ENCODE assay signal across 1 cellular context in genomic region chr17:44046889-44047288, GRCh38. TPM values are rescaled to one million over a fixed set of nuclear protein-coding genes. Genes with fewer than 3 reads are reported as not detected.
"Had no signal": no experiment of that assay in that cellular context is flagged by ENCODE, and none has a peak within 500 bp of the region (broad histone marks: within the 10 kb centered on the region; RNA-seq: fewer than 3 reads in every experiment).

No MANE protein-coding gene starts in this region.

RNA-seq across cellular contexts. Expression of gene NAGS, which starts 42.5 kb away (rescaled TPM):
- total RNA-seq: K562 had no signal
- polyA plus RNA-seq: K562 had no signal
